14 cellular contexts compared by ENCODE assay signal in genomic region chr7:143522309-143522916, GRCh38. TPM values are rescaled to one million over a fixed set of nuclear protein-coding genes. Genes with fewer than 3 reads are reported as not detected.
"Had no signal": no experiment of that assay in that cellular context is flagged by ENCODE, and none has a peak within 500 bp of the region (broad histone marks: within the 10 kb centered on the region; RNA-seq: fewer than 3 reads in every experiment).

No MANE protein-coding gene starts in this region.

RNA-seq across cellular contexts. Expression of gene TAS2R41, which starts 44.7 kb away (rescaled TPM):
- total RNA-seq: activated CD8-positive, alpha-beta T cell treated with anti-CD3 and anti-CD28 coated beads for 36 hours; activated T-cell treated with anti-CD3 and anti-CD28 coated beads, Interleukin-2, amount 50 U/mL, for 4 hours; activated T-helper 17 cell treated with anti-CD3 and anti-CD28 coated beads, Interleukin-2, amount 50 U/mL, for 72 hours; bronchial epithelial cell; dermis blood vessel endothelial cell; frontal cortex; kidney epithelial cell; left ventricle myocardium inferior; lung microvascular endothelial cell; mesenteric fat pad; pulmonary artery endothelial cell; right atrium auricular region; T-helper 2 cell treated with Interferon-gamma antibody and Interleukin-4, amounts not matched to agents 100 ng/mL and 5 ng/mL, for 36 hours had no signal
- polyA plus RNA-seq: immature natural killer cell had no signal

RNA-seq across cellular contexts. Expression of gene CTAGE15, which starts 49.2 kb away (rescaled TPM):
- total RNA-seq: bronchial epithelial cell, dermis blood vessel endothelial cell, kidney epithelial cell, left ventricle myocardium inferior, lung microvascular endothelial cell, mesenteric fat pad, right atrium auricular region had no signal
- polyA plus RNA-seq: immature natural killer cell had no signal
